18 cellular contexts compared by ENCODE assay signal in the genomic region with DNA sequence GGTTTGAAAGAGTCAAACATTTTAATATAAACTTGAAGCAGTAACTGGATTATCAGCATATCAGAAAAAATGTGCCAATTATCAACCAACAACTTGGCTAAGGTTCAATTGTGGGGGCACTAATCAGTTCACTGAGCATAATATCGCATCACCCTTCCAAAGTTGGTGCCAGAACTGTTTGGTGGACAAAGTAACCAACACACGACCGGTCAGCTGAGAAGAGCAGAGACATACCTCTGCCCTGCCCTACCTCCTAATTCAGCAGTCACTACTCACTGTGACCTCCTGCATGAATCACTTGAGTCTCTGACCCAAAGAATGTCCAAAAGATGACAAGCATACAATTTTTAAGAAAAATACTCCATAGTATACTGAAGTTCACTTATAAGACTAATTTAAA.
"Had no signal": no experiment of that assay in that cellular context is flagged by ENCODE, and none has a peak within 500 bp of the region (broad histone marks: within the 10 kb centered on the region; RNA-seq: fewer than 3 reads in every experiment).

No MANE protein-coding gene starts in this region.

- DNase-seq: activated B cell treated with CpG ODN at 0.5 μM for 24 hours; activated CD4-positive, alpha-beta T cell treated with anti-CD3 and anti-CD28 coated beads, Interleukin-2, amount 50 U/mL, for 1 hour; activated effector memory CD4-positive, alpha-beta T cell treated with Interleukin-2 at 50 U/mL for 16 hours; activated T-cell treated with anti-CD3 and anti-CD28 coated beads for 4 hours; amniotic stem cell; dermis blood vessel endothelial cell; endodermal cell; left lung; mucosa of descending colon; naive thymus-derived CD8-positive, alpha-beta T cell; nucleus accumbens; stimulated activated CD4-positive, alpha-beta T cell treated with anti-CD3 and anti-CD28 coated beads, Interleukin-4, amount 100 ng/mL, for 24 hours; stimulated activated naive CD8-positive, alpha-beta T cell treated with anti-CD3 and anti-CD28 coated beads, Interleukin-15, amount 100 ng/mL, for 72 hours; T-helper 17 cell; testis had no signal

- H3K27me3 Mint-ChIP-seq: brain; naive thymus-derived CD8-positive, alpha-beta T cell; stimulated activated naive CD8-positive, alpha-beta T cell treated with anti-CD3 and anti-CD28 coated beads, Interleukin-15, amount 100 ng/mL, for 72 hours; T-helper 17 cell had no signal

- H3K27me3 ChIP-seq: left lung, testis had no signal

- H3K4me3 ChIP-seq: left lung, mucosa of descending colon, prostate gland, testis had no signal

- H3K9me3 ChIP-seq: mucosa of descending colon, prostate gland, testis had no signal

- H3K36me3 ChIP-seq: left lung, prostate gland had no signal

- H3K4me3 Mint-ChIP-seq: activated B cell treated with CpG ODN at 0.5 μM for 24 hours; endodermal cell; naive thymus-derived CD8-positive, alpha-beta T cell; stimulated activated naive CD8-positive, alpha-beta T cell treated with anti-CD3 and anti-CD28 coated beads, Interleukin-15, amount 100 ng/mL, for 72 hours had no signal

- H3K27ac ChIP-seq: left lung, prostate gland, testis had no signal

- ATAC-seq: activated naive CD4-positive, alpha-beta T cell treated with anti-CD3 and anti-CD28 coated beads, Interleukin-2, amount 50 U/mL, for 72 hours; left lung; mucosa of descending colon; naive thymus-derived CD8-positive, alpha-beta T cell; stimulated activated naive CD8-positive, alpha-beta T cell treated with anti-CD3 and anti-CD28 coated beads, Interleukin-15, amount 100 ng/mL, for 72 hours; T-helper 17 cell had no signal

- H3K27ac Mint-ChIP-seq: activated B cell treated with CpG ODN at 0.5 μM for 24 hours; endodermal cell; stimulated activated naive CD8-positive, alpha-beta T cell treated with anti-CD3 and anti-CD28 coated beads, Interleukin-15, amount 100 ng/mL, for 72 hours had no signal

- H3K4me1 ChIP-seq: left lung, prostate gland, testis had no signal
